ENCODE assay signal across 18 cellular contexts in genomic region chr4:184553891-184554290, GRCh38.
"Had no signal": no experiment of that assay in that cellular context is flagged by ENCODE, and none has a peak within 500 bp of the region (broad histone marks: within the 10 kb centered on the region; RNA-seq: fewer than 3 reads in every experiment).

No MANE protein-coding gene starts in this region.

- H3K4me1 ChIP-seq: lower lobe of right lung, neural progenitor cell had no signal

- H3K4me2 ChIP-seq: neural progenitor cell, smooth muscle cell had no signal

- H3K9me3 Mint-ChIP-seq: dendritic cell treated with granulocyte-macrophage colony-stimulating factor and Interleukin-4, amounts not matched to agents 40 ng/mL and 50 ng/mL, for 4 days; effector memory CD8-positive, alpha-beta T cell; natural killer cell treated with Interleukin-12 subunit alpha and Interleukin-12 subunit beta and Interleukin-15 and Interleukin-18, amount 100 ng/mL, for 72 hours; neural progenitor cell had no signal

- H3K9ac ChIP-seq: neural progenitor cell had no signal

- H3K4me1 Mint-ChIP-seq: memory B cell had no signal

- H3K9me3 ChIP-seq: heart left ventricle, left ventricle myocardium inferior, lower lobe of right lung, ovary had no signal

- H3K27me3 Mint-ChIP-seq: dendritic cell treated with granulocyte-macrophage colony-stimulating factor and Interleukin-4, amounts not matched to agents 40 ng/mL and 50 ng/mL, for 4 days had no signal

- H3K27ac ChIP-seq: heart left ventricle, left ventricle myocardium inferior, lower lobe of right lung, neural progenitor cell, ovary had no signal

- DNase-seq: effector memory CD8-positive, alpha-beta T cell; foreskin melanocyte; heart left ventricle; hippocampal formation; islet precursor cell; left ventricle myocardium inferior; lower lobe of right lung; midbrain; nucleus accumbens; ovary; right cardiac atrium; stimulated activated CD4-positive, alpha-beta T cell treated with anti-CD3 and anti-CD28 coated beads, Interleukin-2, amount 100 ng/mL, for 48 hours; stimulated activated naive CD4-positive, alpha-beta T cell treated with Interleukin-2 at 50 U/mL for 16 hours had no signal

- H3K4me3 Mint-ChIP-seq: dendritic cell treated with granulocyte-macrophage colony-stimulating factor and Interleukin-4, amounts not matched to agents 40 ng/mL and 50 ng/mL, for 4 days; effector memory CD8-positive, alpha-beta T cell; memory B cell; natural killer cell treated with Interleukin-12 subunit alpha and Interleukin-12 subunit beta and Interleukin-15 and Interleukin-18, amount 100 ng/mL, for 72 hours; neural progenitor cell had no signal

- H3K36me3 Mint-ChIP-seq: natural killer cell treated with Interleukin-12 subunit alpha and Interleukin-12 subunit beta and Interleukin-15 and Interleukin-18, amount 100 ng/mL, for 72 hours; neural progenitor cell had no signal

- H3K36me3 ChIP-seq: heart left ventricle, left ventricle myocardium inferior, lower lobe of right lung, neural progenitor cell, ovary had no signal

- ATAC-seq: effector memory CD8-positive, alpha-beta T cell; heart left ventricle; lower lobe of right lung; natural killer cell treated with Interleukin-12 subunit alpha and Interleukin-12 subunit beta and Interleukin-15 and Interleukin-18, amount 100 ng/mL, for 72 hours; right cardiac atrium had no signal

- H3K27me3 ChIP-seq: heart left ventricle, neural progenitor cell, ovary had no signal

- H3K4me3 ChIP-seq: heart left ventricle, left ventricle myocardium inferior, lower lobe of right lung, neural progenitor cell, ovary, smooth muscle cell had no signal

- H3K27ac Mint-ChIP-seq: dendritic cell treated with granulocyte-macrophage colony-stimulating factor and Interleukin-4, amounts not matched to agents 40 ng/mL and 50 ng/mL, for 4 days; effector memory CD8-positive, alpha-beta T cell; memory B cell; neural progenitor cell had no signal
